ENCODE assay signal across 1 cellular context in genomic region chr10:49296826-49297225, GRCh38.
TF ChIP-seq lines count a peak whose summit lies in the region.

No MANE protein-coding gene starts in this region.

TF ChIP-seq in GM23338, 12 proteins besides CTCF, POLR2A, EP300 and RAD21 (continued from another document):
- TF ChIP-seq ZNF462 (CRISPR knock-in tag; IDR thresholded peaks at IDR 0.05) (no peak), ETS1 (IDR thresholded peaks at IDR 0.05) (no peak), EZH2phosphoT487 (IDR thresholded peaks at IDR 0.05; ENCODE audit: unreplicated experiment) (no peak), STAT1 (IDR thresholded peaks at IDR 0.05; ENCODE audit: unreplicated experiment) (no peak), POLR2AphosphoS5 (IDR thresholded peaks at IDR 0.05; ENCODE audit: low read depth) (no peak), EZH2 (IDR thresholded peaks at IDR 0.05; ENCODE audit: low read depth, unreplicated experiment) (no peak)
